In the genomic region with DNA sequence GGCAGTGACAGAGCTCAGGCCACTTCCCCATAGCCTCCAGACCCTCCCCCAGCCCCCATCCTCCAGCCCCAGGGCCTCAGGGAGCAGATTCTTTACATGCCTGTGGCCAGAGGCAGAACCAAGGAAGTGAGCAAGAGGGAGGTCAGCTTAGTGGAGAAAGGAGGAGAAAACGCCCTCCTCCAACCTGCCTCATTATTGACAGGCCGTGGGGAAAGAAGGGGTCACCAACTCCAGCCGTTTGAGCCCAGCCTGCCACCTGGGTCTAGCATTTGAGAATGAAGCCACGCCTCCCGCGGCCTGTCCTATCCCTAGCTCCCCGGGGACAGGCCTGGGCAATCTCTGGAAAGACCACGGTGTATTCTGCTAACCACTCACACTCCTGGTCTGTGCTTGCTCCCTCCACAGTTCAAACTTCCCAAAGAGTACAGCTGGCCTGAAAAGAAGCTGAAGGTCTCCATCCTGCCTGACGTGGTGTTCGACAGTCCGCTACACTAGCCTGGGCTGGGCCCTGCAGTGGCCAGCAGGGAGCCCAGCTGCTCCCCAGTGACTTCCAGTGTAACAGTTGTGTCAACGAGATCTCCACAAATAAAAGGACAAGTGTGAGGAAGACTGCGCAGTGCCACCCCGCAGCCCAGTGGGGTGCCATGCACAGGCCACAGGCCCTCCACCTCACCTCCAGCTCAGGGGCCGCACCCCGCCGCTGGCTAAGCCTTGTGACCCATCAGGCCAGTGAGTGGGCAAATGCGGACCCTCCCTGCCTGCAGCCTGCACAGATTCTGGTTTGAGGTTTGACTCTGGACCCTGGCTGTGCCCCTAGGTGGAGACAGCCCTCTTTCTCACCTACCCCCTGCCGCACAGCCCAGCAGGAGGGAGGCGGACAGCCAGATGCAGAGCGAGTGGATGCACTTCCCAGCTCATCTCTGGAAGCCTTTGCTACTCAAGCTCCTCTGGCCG, we compare ENCODE assay signal across 8 cellular contexts. TPM values are rescaled to one million over a fixed set of nuclear protein-coding genes. Genes with fewer than 3 reads are reported as not detected.
DNase-seq lines count a peak whose midpoint lies in the region; ATAC-seq and TF ChIP-seq lines count a peak whose summit lies in the region.

No MANE protein-coding gene starts in this region.

- intact Hi-C loops in mucosa of descending colon (cut with DNase I, micrococcal nuclease) = no loop called here

- no peaks in the 10 kb centered on the region for H3K36me3 ChIP-seq in mucosa of descending colon (ENCODE audit: low read depth)

- no peaks in the 10 kb centered on the region for H3K9me3 ChIP-seq in mucosa of descending colon

- POLR2A ChIA-PET in AG04449 (lab: Yijun Ruan, JAX) = interaction anchor here (0.6 to 1.8 kb wide), 4 partner anchors 11 to 273 kb away, joined by 3 to 16 read pairs (median 7); a partner anchor contains a TSS

- no peak for ATAC-seq in mucosa of descending colon

- CTCF ChIA-PET in AG04449 (lab: Yijun Ruan, JAX) = interaction anchor here (0.6 to 1.9 kb wide), 8 partner anchors 15 to 90 kb away, joined by 3 to 5 read pairs (median 3); a partner anchor contains a TSS

- peaks cover 14% of the 10 kb centered on the region for H3K4me1 ChIP-seq in mucosa of descending colon (ENCODE audit: low read depth)

- DNase-seq in AG04449 (ENCODE audit: low read depth, low spot score) (peak; percentile 57), M059J (ENCODE audit: low read depth) (peak; percentile 96), dedifferentiated amniotic fluid mesenchymal stem cell (ENCODE audit: extremely low spot score) (peak; percentile 68), mucosa of descending colon (peak in 2 of 3 donors; percentile 17 to 21), NOMO-1 treated with DMSO at 0.1 percent for 48 hours (lab: John Stamatoyannopoulos, UW; ENCODE audit: unreplicated experiment) (no peak), midbrain (lab: John Stamatoyannopoulos, UW) (no peak), mesenteric fat pad (ENCODE audit: low spot score) (no peak), occipital lobe (lab: John Stamatoyannopoulos, UW) (no peak)

- H3K4me3 ChIP-seq in AG04449 (ENCODE audit: low read depth, low read length) = no peak overlapping the region
- no peak overlapping the region for H3K4me3 ChIP-seq in mucosa of descending colon

- TF ChIP-seq CTCF in AG04449 (IDR thresholded peaks at IDR 0.05; ENCODE audit: insufficient read depth, low read length, missing control alignments) (no peak), mucosa of descending colon (IDR thresholded peaks at IDR 0.05) (no peak)

RNA-seq across cellular contexts. Expression of a gene that starts 14.3 kb away (rescaled TPM):
- 28.8 and 58.1 TPM in 2 replicates for total RNA-seq in M059J (2014; rRNA removed; shearing (Covaris generic))
- total RNA-seq in mucosa of descending colon (10 to 100 TPM; 65.5 to 89.9 (median 71.3) TPM), mesenteric fat pad (146 TPM), occipital lobe (23.4 TPM)

Comparison
In these comparisons a context has a peak if more than half of its experiments do, and no peak if none do; other contexts are left out.
1. DNase-seq: peak in AG04449 (single experiment), M059J (single experiment), dedifferentiated amniotic fluid mesenchymal stem cell (single experiment) and mucosa of descending colon (2 of 3); none in NOMO-1 treated with DMSO at 0.1 percent for 48 hours (single experiment), midbrain (single experiment), mesenteric fat pad (single experiment) and occipital lobe (single experiment).